Comparison of ENCODE assay signal across 22 cellular contexts in the genomic region with DNA sequence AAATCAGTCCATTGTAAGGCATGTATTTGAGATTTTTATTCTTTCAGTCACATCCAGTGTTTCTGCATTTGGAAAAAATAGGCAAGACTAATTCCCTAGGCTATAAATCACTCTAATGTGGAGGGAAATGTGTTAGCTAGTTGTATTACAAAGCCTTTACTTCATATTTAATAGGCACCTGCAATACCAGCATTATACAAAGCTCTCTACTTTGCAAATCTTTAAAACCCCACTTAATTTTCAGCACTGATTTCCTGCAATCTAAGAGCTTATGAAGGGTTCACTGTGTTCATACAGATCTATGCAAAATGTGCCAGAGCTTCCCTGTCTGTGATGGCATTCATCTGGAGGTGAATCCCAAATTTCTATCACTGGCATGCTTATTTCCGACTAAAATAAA.
"Had no signal": no experiment of that assay in that cellular context is flagged by ENCODE, and none has a peak within 500 bp of the region (broad histone marks: within the 10 kb centered on the region; RNA-seq: fewer than 3 reads in every experiment).

No MANE protein-coding gene starts in this region.

- H3K27me3 ChIP-seq: esophagus muscularis mucosa, gastrocnemius medialis, heart right ventricle, right atrium auricular region, sigmoid colon, tibial artery, upper lobe of left lung, uterus had no signal

- H3K9me3 ChIP-seq: esophagus muscularis mucosa, gastrocnemius medialis, heart right ventricle, right atrium auricular region, sigmoid colon, tibial artery, upper lobe of left lung, uterus had no signal

- FAIRE-seq: islet of Langerhans had no signal

- H3K27me3 Mint-ChIP-seq: effector memory CD8-positive, alpha-beta T cell; naive thymus-derived CD4-positive, alpha-beta T cell; stimulated activated naive B cell treated with anti-CD40 and anti-IgM and Interleukin-4, amounts not matched to agents 10 μg/mL and 1 μg/mL and 100 μg/mL, for 72 hours; stimulated activated naive CD8-positive, alpha-beta T cell treated with anti-CD3 and anti-CD28 coated beads, Interleukin-15, amount 100 ng/mL, for 72 hours had no signal

- H3K4me3 ChIP-seq: esophagus muscularis mucosa, gastrocnemius medialis, heart right ventricle, right atrium auricular region, sigmoid colon, skin epidermis, tibial artery, upper lobe of left lung, uterus had no signal

- H3K4me3 Mint-ChIP-seq: effector memory CD8-positive, alpha-beta T cell; naive thymus-derived CD4-positive, alpha-beta T cell; neural crest cell; stimulated activated naive B cell treated with anti-CD40 and anti-IgM and Interleukin-4, amounts not matched to agents 10 μg/mL and 1 μg/mL and 100 μg/mL, for 72 hours; stimulated activated naive CD8-positive, alpha-beta T cell treated with anti-CD3 and anti-CD28 coated beads, Interleukin-15, amount 100 ng/mL, for 72 hours had no signal

- H3K4me1 Mint-ChIP-seq: stimulated activated naive CD8-positive, alpha-beta T cell treated with anti-CD3 and anti-CD28 coated beads, Interleukin-15, amount 100 ng/mL, for 72 hours had no signal

- DNase-seq: effector memory CD8-positive, alpha-beta T cell; gastrocnemius medialis; heart right ventricle; hypothalamus; kidney glomerular epithelial cell; mammary epithelial cell; naive thymus-derived CD4-positive, alpha-beta T cell; sigmoid colon; stimulated activated CD4-positive, alpha-beta T cell treated with anti-CD3 and anti-CD28 coated beads, Interleukin-2, amount 100 ng/mL, for 24 hours; stimulated activated CD4-positive, alpha-beta T cell treated with anti-CD3 and anti-CD28 coated beads, Interleukin-4, amount 100 ng/mL, for 4 hours; stimulated activated naive B cell treated with anti-CD40 and anti-IgM and Interleukin-4, amounts not matched to agents 10 μg/mL and 1 μg/mL and 100 μg/mL, for 72 hours; stimulated activated naive CD8-positive, alpha-beta T cell treated with anti-CD3 and anti-CD28 coated beads, Interleukin-15, amount 100 ng/mL, for 72 hours; tibial artery; upper lobe of left lung; uterus had no signal

- H3K4me1 ChIP-seq: sigmoid colon, tibial artery, upper lobe of left lung, uterus had no signal

- ATAC-seq: effector memory CD8-positive, alpha-beta T cell; gastrocnemius medialis; heart right ventricle; left lobe of liver; naive thymus-derived CD4-positive, alpha-beta T cell; stimulated activated naive B cell treated with anti-CD40 and anti-IgM and Interleukin-4, amounts not matched to agents 10 μg/mL and 1 μg/mL and 100 μg/mL, for 72 hours; stimulated activated naive CD8-positive, alpha-beta T cell treated with anti-CD3 and anti-CD28 coated beads, Interleukin-15, amount 100 ng/mL, for 72 hours had no signal

- H3K27ac ChIP-seq: epithelial cell of prostate, esophagus muscularis mucosa, gastrocnemius medialis, heart right ventricle, right atrium auricular region, sigmoid colon, skin epidermis, tibial artery, upper lobe of left lung, uterus had no signal

- H3K9me3 Mint-ChIP-seq: effector memory CD8-positive, alpha-beta T cell; naive thymus-derived CD4-positive, alpha-beta T cell; stimulated activated naive B cell treated with anti-CD40 and anti-IgM and Interleukin-4, amounts not matched to agents 10 μg/mL and 1 μg/mL and 100 μg/mL, for 72 hours; stimulated activated naive CD8-positive, alpha-beta T cell treated with anti-CD3 and anti-CD28 coated beads, Interleukin-15, amount 100 ng/mL, for 72 hours had no signal

- H3K27ac Mint-ChIP-seq: effector memory CD8-positive, alpha-beta T cell; naive thymus-derived CD4-positive, alpha-beta T cell; stimulated activated naive B cell treated with anti-CD40 and anti-IgM and Interleukin-4, amounts not matched to agents 10 μg/mL and 1 μg/mL and 100 μg/mL, for 72 hours; stimulated activated naive CD8-positive, alpha-beta T cell treated with anti-CD3 and anti-CD28 coated beads, Interleukin-15, amount 100 ng/mL, for 72 hours had no signal

- H3K36me3 Mint-ChIP-seq: naive thymus-derived CD4-positive, alpha-beta T cell had no signal

- H3K36me3 ChIP-seq: esophagus muscularis mucosa, gastrocnemius medialis, heart right ventricle, right atrium auricular region, sigmoid colon, tibial artery, upper lobe of left lung, uterus had no signal
